In the genomic region with DNA sequence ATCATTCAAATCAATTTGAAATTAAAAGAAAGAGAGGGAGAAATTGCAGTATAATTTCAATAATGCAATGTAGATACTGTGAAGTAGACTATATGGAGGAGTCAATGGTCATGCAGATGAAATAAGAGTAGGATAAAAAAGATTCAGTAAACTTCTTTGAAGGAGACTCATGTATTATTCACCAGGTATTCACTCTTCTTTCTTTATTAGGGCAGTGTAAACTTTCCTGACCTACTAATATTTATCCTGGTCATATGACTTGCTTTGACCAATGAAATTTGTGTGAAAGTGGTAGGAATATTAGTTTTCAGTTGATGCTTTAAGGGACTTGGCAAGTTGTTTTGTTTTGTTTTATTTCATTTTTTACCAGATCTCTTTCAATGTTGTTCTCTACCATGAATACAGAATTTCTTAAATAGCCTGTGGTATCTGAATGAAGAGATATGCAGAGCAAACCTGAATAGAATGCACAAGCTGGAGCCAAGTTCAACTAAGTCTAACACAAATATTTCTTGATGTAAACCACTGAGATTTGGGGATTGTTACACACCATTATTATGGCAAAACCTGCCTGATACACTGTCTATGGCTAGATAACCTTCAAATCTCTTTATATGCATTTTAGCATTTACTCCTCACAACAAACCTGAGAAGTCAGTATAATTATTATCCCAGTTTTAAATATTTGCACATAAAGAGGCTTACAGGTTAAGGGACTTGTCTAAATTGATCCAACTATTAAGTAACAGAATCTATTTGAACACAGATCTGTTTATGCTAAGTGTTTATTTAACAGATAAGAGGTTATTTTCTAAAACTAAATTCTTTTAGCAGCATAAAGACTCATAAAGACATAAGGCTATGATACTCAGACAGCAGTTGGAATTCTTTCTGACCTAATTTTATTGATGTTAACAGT, we compare ENCODE assay signal across 24 cellular contexts.
"Had no signal": no experiment of that assay in that cellular context is flagged by ENCODE, and none has a peak within 500 bp of the region (broad histone marks: within the 10 kb centered on the region; RNA-seq: fewer than 3 reads in every experiment).

No MANE protein-coding gene starts in this region.

- H3K27me3 ChIP-seq: esophagus muscularis mucosa, foreskin keratinocyte, gastroesophageal sphincter, heart left ventricle, hepatocyte had no signal

- H3K79me2 ChIP-seq: hepatocyte had no signal

- H3K4me1 ChIP-seq: esophagus muscularis mucosa, foreskin keratinocyte, gastroesophageal sphincter, heart left ventricle, left ventricle myocardium inferior, lower lobe of right lung had no signal

- ATAC-seq: foreskin keratinocyte; gastroesophageal sphincter; heart left ventricle; lower lobe of right lung; mucosa of descending colon; naive thymus-derived CD8-positive, alpha-beta T cell had no signal

- H3K27ac ChIP-seq: coronary artery, dorsolateral prefrontal cortex, esophagus muscularis mucosa, foreskin keratinocyte, gastroesophageal sphincter, heart left ventricle, hepatocyte, left ventricle myocardium inferior, lower lobe of right lung had no signal

- H2AFZ ChIP-seq: hepatocyte had no signal

- H3K4me3 ChIP-seq: coronary artery, dorsolateral prefrontal cortex, esophagus muscularis mucosa, gastroesophageal sphincter, heart left ventricle, hepatocyte, left ventricle myocardium inferior, lower lobe of right lung, mucosa of descending colon had no signal

- DNase-seq: dermis blood vessel endothelial cell; dorsolateral prefrontal cortex; effector CD4-positive, alpha-beta T cell; effector memory CD4-positive, alpha-beta T cell; heart left ventricle; hypothalamus; immature natural killer cell; islet precursor cell; kidney; kidney glomerular epithelial cell; left ventricle myocardium inferior; lower lobe of right lung; mesenchymal stem cell; mucosa of descending colon; naive B cell; naive thymus-derived CD8-positive, alpha-beta T cell had no signal

- H3K9me3 ChIP-seq: esophagus muscularis mucosa, gastroesophageal sphincter, heart left ventricle, left ventricle myocardium inferior, lower lobe of right lung, mucosa of descending colon had no signal

- H3K36me3 ChIP-seq: esophagus muscularis mucosa, gastroesophageal sphincter, heart left ventricle, left ventricle myocardium inferior, lower lobe of right lung had no signal

- FAIRE-seq: colon, endothelial cell of umbilical vein, frontal cortex, kidney had no signal

- H3K4me2 ChIP-seq: hepatocyte had no signal
